In the genomic region with DNA sequence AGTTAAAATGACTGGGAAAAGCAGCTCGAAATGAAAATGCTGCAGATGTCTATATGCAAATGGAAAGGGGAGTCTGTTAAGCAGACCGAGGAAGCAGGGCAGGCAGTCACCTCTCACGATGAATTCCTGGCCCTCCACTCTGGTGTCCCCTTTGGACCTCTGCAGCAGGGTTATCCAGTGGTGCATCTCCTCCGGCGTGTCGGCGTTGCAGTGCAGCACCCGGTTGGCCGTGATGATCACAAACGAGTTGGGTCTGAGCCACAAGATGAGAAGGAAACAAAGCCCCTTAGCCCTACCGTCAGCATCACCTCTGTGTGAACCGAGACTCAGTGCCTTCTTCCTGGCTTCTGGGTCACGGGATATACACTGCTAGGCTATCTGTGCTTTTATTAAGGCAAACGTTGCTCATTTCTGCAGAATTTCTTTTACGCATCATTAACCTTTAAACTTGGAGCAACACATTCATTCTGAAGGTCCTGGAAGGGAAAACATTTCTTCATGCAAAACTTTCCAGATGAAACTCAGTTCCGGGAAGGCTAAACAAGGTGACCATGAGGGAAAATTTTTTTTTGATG, we compare ENCODE assay signal across 21 cellular contexts.
"Had no signal": no experiment of that assay in that cellular context is flagged by ENCODE, and none has a peak within 500 bp of the region (broad histone marks: within the 10 kb centered on the region; RNA-seq: fewer than 3 reads in every experiment).

No MANE protein-coding gene starts in this region.

- H2AFZ ChIP-seq: hepatocyte had no signal

- H3K4me1 ChIP-seq: ascending aorta, gastroesophageal sphincter, left lung, right lobe of liver, tibial nerve had no signal

- H3K4me2 ChIP-seq: hepatocyte had no signal

- H3K27me3 ChIP-seq: ascending aorta, gastroesophageal sphincter, hepatocyte, left lung, right lobe of liver, tibial nerve had no signal

- H3K4me3 ChIP-seq: ascending aorta, coronary artery, gastroesophageal sphincter, hepatocyte, left lung, lung, right lobe of liver, tibial nerve had no signal

- H3K27me3 Mint-ChIP-seq: brain had no signal

- H3K27ac Mint-ChIP-seq: activated naive CD8-positive, alpha-beta T cell treated with anti-CD3 and anti-CD28 coated beads, Interleukin-2, amount 10 ng/mL, durations not matched to agents 7 days and 5 days; effector memory CD8-positive, alpha-beta T cell had no signal

- H3K79me2 ChIP-seq: hepatocyte had no signal

- H3K4me1 Mint-ChIP-seq: activated naive CD8-positive, alpha-beta T cell treated with anti-CD3 and anti-CD28 coated beads, Interleukin-2, amount 10 ng/mL, durations not matched to agents 7 days and 5 days; brain had no signal

- H3K27ac ChIP-seq: ascending aorta, coronary artery, gastroesophageal sphincter, hepatocyte, left lung, right lobe of liver, tibial nerve, VCaP had no signal

- H3K36me3 Mint-ChIP-seq: activated naive CD8-positive, alpha-beta T cell treated with anti-CD3 and anti-CD28 coated beads, Interleukin-2, amount 10 ng/mL, durations not matched to agents 7 days and 5 days had no signal

- H3K9me3 Mint-ChIP-seq: activated naive CD8-positive, alpha-beta T cell treated with anti-CD3 and anti-CD28 coated beads, Interleukin-2, amount 10 ng/mL, durations not matched to agents 7 days and 5 days; brain; effector memory CD8-positive, alpha-beta T cell had no signal

- H3K36me3 ChIP-seq: right lobe of liver had no signal

- H3K9me3 ChIP-seq: ascending aorta, gastroesophageal sphincter, left lung, right lobe of liver, tibial nerve had no signal

- H3K4me3 Mint-ChIP-seq: activated naive CD8-positive, alpha-beta T cell treated with anti-CD3 and anti-CD28 coated beads, Interleukin-2, amount 10 ng/mL, durations not matched to agents 7 days and 5 days; brain; effector memory CD8-positive, alpha-beta T cell had no signal

- DNase-seq: activated CD4-positive, alpha-beta T cell treated with anti-CD3 and anti-CD28 coated beads for 4 hours; activated CD4-positive, alpha-beta T cell treated with anti-CD3 and anti-CD28 coated beads, Interleukin-2, amount 50 U/mL, for 4 hours; activated CD8-positive, alpha-beta memory T cell treated with anti-CD3 and anti-CD28 coated beads for 24 hours; activated effector memory CD4-positive, alpha-beta T cell treated with Interleukin-2 at 50 U/mL for 16 hours; activated naive CD4-positive, alpha-beta T cell treated with Interleukin-2 at 50 U/mL for 16 hours; activated naive CD8-positive, alpha-beta T cell treated with anti-CD3 and anti-CD28 coated beads, Interleukin-2, amount 10 ng/mL, durations not matched to agents 7 days and 5 days; effector memory CD8-positive, alpha-beta T cell; left lung; occipital lobe; right lobe of liver; stimulated activated CD4-positive, alpha-beta T cell treated with anti-CD3 and anti-CD28 coated beads, Interleukin-2, amount 100 ng/mL, for 48 hours; stimulated activated naive CD4-positive, alpha-beta T cell treated with Interleukin-2 at 50 U/mL for 16 hours; T-helper 9 cell had no signal
